Comparison of ENCODE assay signal across 8 cellular contexts in genomic region chr7:7970620-7971307, GRCh38. TPM values are rescaled to one million over a fixed set of nuclear protein-coding genes. Genes with fewer than 3 reads are reported as not detected.
DNase-seq lines count a peak whose midpoint lies in the region; ATAC-seq and TF ChIP-seq lines count a peak whose summit lies in the region.

No MANE protein-coding gene starts in this region.

- TF ChIP-seq POLR2A in breast epithelium (IDR thresholded peaks at IDR 0.05) = no peak

- intact Hi-C loops in breast epithelium (cut with DNase I; ENCODE audit: low total_unique reads) = no loop called here

- peak overlapping the region; percentile 94 to 98 (median 97) for H3K4me3 ChIP-seq in breast epithelium
- peak overlapping the region; percentile 57 for H3K4me3 ChIP-seq in mucosa of stomach (ENCODE audit: low read length)

- H3K4me1 ChIP-seq in breast epithelium (no peaks in the 10 kb centered on the region), mucosa of stomach (ENCODE audit: control insufficient read depth, insufficient read depth, low read length) (peaks cover 7% of the 10 kb centered on the region)

- no peaks in the 10 kb centered on the region for H3K36me3 ChIP-seq in breast epithelium
- H3K36me3 ChIP-seq in mucosa of stomach (ENCODE audit: control insufficient read depth, insufficient read depth, low read length) = no peaks in the 10 kb centered on the region

- DNase-seq in Daoy (ENCODE audit: low read depth) (peak; percentile 13), M059J (ENCODE audit: low read depth) (peak; percentile 65), breast epithelium (ENCODE audit: low spot score in 2 of 2) (no peak), GM03348 (ENCODE audit: low spot score) (no peak)
- DNase-seq in activated CD4-positive, alpha-beta T cell treated with anti-CD3 and anti-CD28 coated beads, Interleukin-2, amount 50 U/mL, for 4 hours = no peak

- H3K27ac ChIP-seq in breast epithelium = no peak overlapping the region

- H3K9me3 ChIP-seq in breast epithelium = no peaks in the 10 kb centered on the region
- H3K9me3 ChIP-seq in mucosa of stomach (ENCODE audit: control insufficient read depth, low read length) = no peaks in the 10 kb centered on the region

- H3K27me3 ChIP-seq in breast epithelium (no peaks in the 10 kb centered on the region), mucosa of stomach (ENCODE audit: control insufficient read depth, insufficient read depth, low read length) (no peaks in the 10 kb centered on the region)

- peak overlapping the region; percentile 72 for H3K9ac ChIP-seq in mucosa of stomach (ENCODE audit: low read length)

- ATAC-seq in GM21576 (IDR thresholded peaks at IDR 0.05; ENCODE audit: unreplicated experiment) (no peak), GM19467 (IDR thresholded peaks at IDR 0.05; ENCODE audit: unreplicated experiment) (no peak)

- no peak for TF ChIP-seq CTCF in breast epithelium (IDR thresholded peaks at IDR 0.05)

RNA-seq across cellular contexts. Expression of gene GLCCI1, which starts 2.2 kb away (rescaled TPM):
- total RNA-seq in Daoy (2014; rRNA removed; shearing (Covaris generic)) = 5.2 and 6.0 TPM in 2 replicates
- total RNA-seq in M059J (2014; rRNA removed; shearing (Covaris generic)) = 2.3 and 4.1 TPM in 2 replicates
- 10 to 100 TPM; 11.7 to 29.1 (median 18.4) TPM for total RNA-seq in breast epithelium

Comparison
In these comparisons a context has a peak if more than half of its experiments do, and no peak if none do; other contexts are left out.
1. DNase-seq: peak in Daoy (single experiment) and M059J (single experiment); none in breast epithelium (0 of 2), GM03348 (single experiment) and activated CD4-positive, alpha-beta T cell treated with anti-CD3 and anti-CD28 coated beads, Interleukin-2, amount 50 U/mL, for 4 hours (0 of 2).